ENCODE assay signal across 29 cellular contexts in the genomic region with DNA sequence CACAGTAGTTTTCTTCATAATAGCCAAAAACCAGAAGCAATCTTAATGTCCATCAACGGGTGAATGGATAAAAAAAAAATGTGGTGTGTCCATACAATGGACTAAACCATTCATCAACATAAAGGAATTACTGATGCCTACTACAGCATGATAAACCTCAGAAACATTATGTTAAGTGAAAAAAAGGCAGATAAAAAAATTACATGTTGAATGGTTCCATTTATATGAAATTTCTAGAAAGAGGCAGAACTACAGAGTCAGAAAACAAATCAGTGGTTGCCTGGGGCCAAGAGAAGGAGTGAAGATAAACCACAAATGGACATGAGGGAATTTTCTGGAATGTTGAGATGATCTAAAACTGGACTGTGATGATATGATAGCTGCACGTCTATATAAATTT.
"Had no signal": no experiment of that assay in that cellular context is flagged by ENCODE, and none has a peak within 500 bp of the region (broad histone marks: within the 10 kb centered on the region; RNA-seq: fewer than 3 reads in every experiment).

No MANE protein-coding gene starts in this region.

- H3K27ac Mint-ChIP-seq: naive thymus-derived CD4-positive, alpha-beta T cell; natural killer cell; nephron; neural progenitor cell; progenitor cell of endocrine pancreas; stimulated activated effector memory CD8-positive, alpha-beta T cell treated with anti-CD3 and anti-CD28 coated beads, Interleukin-12 subunit alpha, Interleukin-12 subunit beta, amount 100 ng/mL, for 72 hours; stimulated activated naive B cell treated with anti-CD40 and anti-IgM and Interleukin-4, amounts not matched to agents 10 μg/mL and 1 μg/mL and 100 μg/mL, for 72 hours; stimulated activated naive CD8-positive, alpha-beta T cell treated with anti-CD3 and anti-CD28 coated beads, Interleukin-15, Interleukin-2, amounts not matched to agents 100 ng/mL and 50 ng/mL, for 24 hours had no signal

- ATAC-seq: naive thymus-derived CD4-positive, alpha-beta T cell; natural killer cell; right cardiac atrium; sciatic nerve; stimulated activated effector memory CD8-positive, alpha-beta T cell treated with anti-CD3 and anti-CD28 coated beads, Interleukin-12 subunit alpha, Interleukin-12 subunit beta, amount 100 ng/mL, for 72 hours; stimulated activated naive B cell treated with anti-CD40 and anti-IgM and Interleukin-4, amounts not matched to agents 10 μg/mL and 1 μg/mL and 100 μg/mL, for 72 hours had no signal

- FAIRE-seq: small intestine, urothelium cell line had no signal

- H3K36me3 Mint-ChIP-seq: naive thymus-derived CD4-positive, alpha-beta T cell; natural killer cell; neural progenitor cell; stimulated activated effector memory CD8-positive, alpha-beta T cell treated with anti-CD3 and anti-CD28 coated beads, Interleukin-12 subunit alpha, Interleukin-12 subunit beta, amount 100 ng/mL, for 72 hours; stimulated activated naive B cell treated with anti-CD40 and anti-IgM and Interleukin-4, amounts not matched to agents 10 μg/mL and 1 μg/mL and 100 μg/mL, for 72 hours had no signal

- H3K79me2 ChIP-seq: parathyroid adenoma had no signal

- H3K27ac ChIP-seq: neural progenitor cell, ovary, parathyroid adenoma, thoracic aorta, thyroid gland, upper lobe of right lung, vagina had no signal

- H3K36me3 ChIP-seq: neural progenitor cell, ovary, thoracic aorta, thyroid gland, upper lobe of right lung, vagina had no signal

- H3K4me3 ChIP-seq: neural progenitor cell, ovary, psoas muscle, stomach, thoracic aorta, thyroid gland, tibial nerve, upper lobe of right lung, vagina had no signal

- H3K9me3 Mint-ChIP-seq: natural killer cell; nephron; neural progenitor cell; stimulated activated effector memory CD8-positive, alpha-beta T cell treated with anti-CD3 and anti-CD28 coated beads, Interleukin-12 subunit alpha, Interleukin-12 subunit beta, amount 100 ng/mL, for 72 hours; stimulated activated naive B cell treated with anti-CD40 and anti-IgM and Interleukin-4, amounts not matched to agents 10 μg/mL and 1 μg/mL and 100 μg/mL, for 72 hours; stimulated activated naive CD8-positive, alpha-beta T cell treated with anti-CD3 and anti-CD28 coated beads, Interleukin-15, Interleukin-2, amounts not matched to agents 100 ng/mL and 50 ng/mL, for 24 hours; type B pancreatic cell had no signal

- H3K4me1 ChIP-seq: parathyroid adenoma, thyroid gland, upper lobe of right lung, vagina had no signal

- H3K27me3 ChIP-seq: neural progenitor cell, ovary, stomach, thyroid gland, tibial nerve, upper lobe of right lung, vagina had no signal

- H3K4me2 ChIP-seq: neural progenitor cell had no signal

- H3K9me3 ChIP-seq: ovary, psoas muscle, stomach, thoracic aorta, thyroid gland, tibial nerve, upper lobe of right lung, vagina had no signal

- H2AFZ ChIP-seq: neural progenitor cell, parathyroid adenoma had no signal

- DNase-seq: naive thymus-derived CD4-positive, alpha-beta T cell; natural killer cell; occipital lobe; ovary; posterior cingulate gyrus; psoas muscle; right cardiac atrium; small intestine; stimulated activated CD4-positive, alpha-beta T cell treated with anti-CD3 and anti-CD28 coated beads, Interleukin-15, amount 100 ng/mL, for 24 hours; stimulated activated CD4-positive, alpha-beta T cell treated with anti-CD3 and anti-CD28 coated beads, Interleukin-2, amount 100 ng/mL, for 24 hours; stimulated activated CD4-positive, alpha-beta T cell treated with anti-CD3 and anti-CD28 coated beads, Interleukin-2, amount 100 ng/mL, for 48 hours; stimulated activated CD4-positive, alpha-beta T cell treated with anti-CD3 and anti-CD28 coated beads, Interleukin-4, amount 100 ng/mL, for 24 hours; stimulated activated naive B cell treated with anti-CD40 and anti-IgM and Interleukin-4, amounts not matched to agents 10 μg/mL and 1 μg/mL and 100 μg/mL, for 72 hours; stimulated activated naive CD4-positive, alpha-beta T cell treated with Interleukin-2 at 50 U/mL for 16 hours; stomach; thyroid gland; upper lobe of right lung had no signal

- H3K9ac ChIP-seq: neural progenitor cell, parathyroid adenoma had no signal
